Comparison of ENCODE assay signal across 8 cellular contexts in genomic region chr15:65384895-65385867, GRCh38. TPM values are rescaled to one million over a fixed set of nuclear protein-coding genes. Genes with fewer than 3 reads are reported as not detected.
DNase-seq lines count a peak whose midpoint lies in the region; ATAC-seq and TF ChIP-seq lines count a peak whose summit lies in the region.

No MANE protein-coding gene starts in this region.

- H3K4me3 Mint-ChIP-seq in activated CD8-positive, alpha-beta T cell treated with anti-CD3 and anti-CD28 coated beads for 36 hours, result peak overlapping the region; percentile 85

- POLR2A ChIA-PET in activated CD8-positive, alpha-beta T cell treated with anti-CD3 and anti-CD28 coated beads for 36 hours (lab: Charles Lee), result interaction anchor here (1.1 to 1.9 kb wide), 3 partner anchors 8 to 80 kb away, joined by 4 to 11 read pairs (median 4); partner anchors contain the start of gene RNU5B-1

- no peaks in the 10 kb centered on the region for H3K36me3 ChIP-seq in duodenal mucosa (ENCODE audit: control insufficient read depth in 1 of 2, insufficient read depth in 2 of 2, low read length in 2 of 2)

- CTCF ChIA-PET in activated CD8-positive, alpha-beta T cell treated with anti-CD3 and anti-CD28 coated beads for 36 hours (lab: Charles Lee), result interaction anchor here (0.6 to 11.8 kb wide), 31 partner anchors 9 to 1087 kb away, joined by 3 to 211 read pairs (median 4); partner anchors contain the start of gene RNU5B-1

- peaks cover 12 to 29% of the 10 kb centered on the region in 2 donors for H3K27me3 ChIP-seq in duodenal mucosa (ENCODE audit: control insufficient read depth in 1 of 2, insufficient read depth in 2 of 2, low read length in 2 of 2)

- no peaks in the 10 kb centered on the region for H3K36me3 Mint-ChIP-seq in activated CD8-positive, alpha-beta T cell treated with anti-CD3 and anti-CD28 coated beads for 36 hours (ENCODE audit: low read depth)

- TF ChIP-seq CTCF in GM12865 (IDR thresholded peaks at IDR 0.05; ENCODE audit: insufficient read depth, low read depth, low read length, missing control alignments) (peak; percentile 92), lower leg skin (IDR thresholded peaks at IDR 0.05) (peak in 1 of 3 donors; percentile 59)
- TF ChIP-seq CTCF in activated CD8-positive, alpha-beta T cell treated with anti-CD3 and anti-CD28 coated beads for 36 hours (IDR thresholded peaks at IDR 0.05), result peak; percentile 75

- H3K4me3 ChIP-seq in GM12865 (ENCODE audit: low read depth, low read length) (peak overlapping the region; percentile 43), duodenal mucosa (ENCODE audit: low read depth in 1 of 2, low read length in 2 of 2) (peak overlapping the region; percentile 62 to 65), lower leg skin (ENCODE audit: low read depth, poor library complexity, severe bottlenecking) (no peak overlapping the region)

- intact Hi-C loops in activated CD8-positive, alpha-beta T cell treated with anti-CD3 and anti-CD28 coated beads for 36 hours (cut with micrococcal nuclease), result loop anchor here (1.0 kb wide), 1 partner anchor 67 kb away; no protein-coding TSS in a partner anchor
- intact Hi-C loops in lower leg skin (cut with DNase I; ENCODE audit: low total_unique reads), result loop anchor here (5.0 kb wide), 1 partner anchor 68 kb away; no protein-coding TSS in a partner anchor

- peak overlapping the region; percentile 81 for H3K27ac Mint-ChIP-seq in activated CD8-positive, alpha-beta T cell treated with anti-CD3 and anti-CD28 coated beads for 36 hours

- H3K27ac ChIP-seq in duodenal mucosa (ENCODE audit: low read depth, low read length), result no peak overlapping the region

- WGBS in lower leg skin, 2 donors, result 10 to 15% methylated on average over 38 to 43 of the region's 43 CpGs

- H3K27me3 Mint-ChIP-seq in activated CD8-positive, alpha-beta T cell treated with anti-CD3 and anti-CD28 coated beads for 36 hours, result peaks cover 8% of the 10 kb centered on the region

- peak overlapping the region; percentile 49 to 50 for H3K9ac ChIP-seq in duodenal mucosa (ENCODE audit: low read depth in 1 of 2, low read length in 2 of 2)

- TF ChIP-seq POLR2A in lower leg skin (IDR thresholded peaks at IDR 0.05), result no peak

- H3K9me3 ChIP-seq in duodenal mucosa (ENCODE audit: control insufficient read depth in 1 of 2, low read length in 2 of 2), result no peaks in the 10 kb centered on the region

- ATAC-seq in activated CD8-positive, alpha-beta T cell treated with anti-CD3 and anti-CD28 coated beads for 36 hours, result peak; percentile 87
- no peak for ATAC-seq in HG03571 (IDR thresholded peaks at IDR 0.05; ENCODE audit: unreplicated experiment)

- H3K4me1 Mint-ChIP-seq in activated CD8-positive, alpha-beta T cell treated with anti-CD3 and anti-CD28 coated beads for 36 hours (ENCODE audit: low read depth), result peaks cover 8% of the 10 kb centered on the region

- H3K4me1 ChIP-seq in duodenal mucosa (ENCODE audit: control insufficient read depth in 1 of 2, insufficient read depth in 2 of 2, low read length in 2 of 2), result peaks cover 12 to 13% of the 10 kb centered on the region in 2 donors

- H3K9me3 Mint-ChIP-seq in activated CD8-positive, alpha-beta T cell treated with anti-CD3 and anti-CD28 coated beads for 36 hours, result no peaks in the 10 kb centered on the region

- peak; percentile 85 for DNase-seq in GM12865 (ENCODE audit: low read depth)
- peak; percentile 60 for DNase-seq in HK-2 (ENCODE audit: unreplicated experiment)
- DNase-seq in NCI-H82 (lab: John Stamatoyannopoulos, UW), result peak; percentile 97
- peak; percentile 91 for DNase-seq in activated CD8-positive, alpha-beta T cell treated with anti-CD3 and anti-CD28 coated beads for 36 hours
- peak; percentile 78 to 95 for DNase-seq in lower leg skin (ENCODE audit: low spot score in 2 of 2)
- peak; percentile 79 to 81 for DNase-seq in stimulated activated CD4-positive, alpha-beta T cell treated with anti-CD3 and anti-CD28 coated beads, Interleukin-4, amount 100 ng/mL, for 48 hours (ENCODE audit: low read depth in 2 of 2)

RNA-seq across cellular contexts. Expression of gene IGDCC3, which starts 7.4 kb away (rescaled TPM):
- total RNA-seq in activated CD8-positive, alpha-beta T cell treated with anti-CD3 and anti-CD28 coated beads for 36 hours, result not detected
- total RNA-seq in lower leg skin, result not detected

RNA-seq across cellular contexts. Expression of gene IGDCC4, which starts 37.6 kb away (rescaled TPM):
- under 1 TPM; 0.20 to 0.31 TPM for total RNA-seq in activated CD8-positive, alpha-beta T cell treated with anti-CD3 and anti-CD28 coated beads for 36 hours
- 1 to 10 TPM in 1 of 4 donors, under 1 TPM in 3; 0.27 to 1.2 (median 0.32) TPM for total RNA-seq in lower leg skin
